ENCODE assay signal across 8 cellular contexts in genomic region chr11:124875943-124876817, GRCh38. TPM values are rescaled to one million over a fixed set of nuclear protein-coding genes. Genes with fewer than 3 reads are reported as not detected.
DNase-seq lines count a peak whose midpoint lies in the region; ATAC-seq and TF ChIP-seq lines count a peak whose summit lies in the region.

No MANE protein-coding gene starts in this region.

- peaks cover 16 to 24% (median 23%) of the 10 kb centered on the region in 3 donors for H3K4me1 Mint-ChIP-seq in naive B cell

- peak overlapping the region; percentile 76 to 94 (median 88) for H3K4me3 Mint-ChIP-seq in naive B cell

- H3K27ac Mint-ChIP-seq in naive B cell = peak overlapping the region in 3 of 6 donors; percentile 38 to 86 (median 82)

- H3K9me3 Mint-ChIP-seq in naive B cell = peaks cover 0 to 2% (median 0%) of the 10 kb centered on the region in 7 donors

- H3K36me3 Mint-ChIP-seq in naive B cell = peaks cover 0 to 15% of the 10 kb centered on the region in 2 donors

- ATAC-seq in GM19468 (IDR thresholded peaks at IDR 0.05; ENCODE audit: extremely low read depth, unreplicated experiment) (peak; percentile 91), naive B cell (ENCODE audit: low read depth in 2 of 2) (peak; percentile 93 to 94)

- DNase-seq in COLO829 (ENCODE audit: low spot score) (peak; percentile 83), HS-27A (ENCODE audit: low read depth) (peak; percentile 49), fibroblast of gingiva (ENCODE audit: low read depth) (peak; percentile 92), naive B cell (peak; percentile 61)
- peak; percentile 85 to 88 for DNase-seq in activated T-cell treated with anti-CD3 and anti-CD28 coated beads, Interleukin-2, amount 50 U/mL, for 48 hours
- DNase-seq in stimulated activated CD8-positive, alpha-beta memory T cell treated with anti-CD3 and anti-CD28 coated beads, Interleukin-7, amount 100 ng/mL, for 48 hours (ENCODE audit: extremely low read depth in 1 of 2, low read depth in 1 of 2) = peak; percentile 55 to 76

- H3K27me3 Mint-ChIP-seq in naive B cell = peaks cover 53 to 90% (median 88%) of the 10 kb centered on the region in 3 donors

TF ChIP-seq in PFSK-1, 5 proteins besides CTCF, POLR2A, EP300 and RAD21:
- TF ChIP-seq SIN3A (IDR thresholded peaks at IDR 0.05; ENCODE audit: borderline replicate concordance, insufficient read depth, low read length) (0 out of 2 replicates have a peak, but pooled peaks have one; percentile 53), TAF1 (IDR thresholded peaks at IDR 0.05; ENCODE audit: borderline replicate concordance, insufficient read depth, low read length) (no peak), FOXP2 (optimal IDR thresholded peaks at IDR 0.05; ENCODE audit: borderline replicate concordance, extremely low read depth, extremely low read length, insufficient read depth) (peak; percentile 83)

RNA-seq across cellular contexts. Expression of gene ROBO3, which starts 10.9 kb away (rescaled TPM):
- polyA plus RNA-seq in PFSK-1 (2012; ENCODE audit: insufficient read length, low read depth) = 35.1 TPM
- polyA plus RNA-seq in naive B cell (ENCODE audit: low read depth in 6 of 6) = 1 to 10 TPM in 1 of 6 donors, under 1 TPM in 3, not detected in 2; 0.21 to 2.0 (median 0.69) TPM

RNA-seq across cellular contexts. Expression of gene ROBO4, which starts 21.5 kb away (rescaled TPM):
- polyA plus RNA-seq in PFSK-1 (2012; ENCODE audit: insufficient read length, low read depth) = 3.7 TPM
- not detected for polyA plus RNA-seq in naive B cell (ENCODE audit: low read depth in 6 of 6)

RNA-seq across cellular contexts. Expression of gene HEPN1, which starts 42.9 kb away (rescaled TPM):
- polyA plus RNA-seq in PFSK-1 (2012; ENCODE audit: insufficient read length, low read depth) = not detected
- polyA plus RNA-seq in naive B cell (ENCODE audit: low read depth in 6 of 6) = not detected

RNA-seq across cellular contexts. Expression of gene HEPACAM, which starts 59.7 kb away (rescaled TPM):
- polyA plus RNA-seq in PFSK-1 (2012; ENCODE audit: insufficient read length, low read depth) = not detected
- polyA plus RNA-seq in naive B cell (ENCODE audit: low read depth in 6 of 6) = not detected

Comparison
In these comparisons a context has a peak if more than half of its experiments do, and no peak if none do; other contexts are left out.
1. Peak in every context shown above with its lines: DNase-seq and ATAC-seq.